Comparison of ENCODE assay signal across 8 cellular contexts in the genomic region with DNA sequence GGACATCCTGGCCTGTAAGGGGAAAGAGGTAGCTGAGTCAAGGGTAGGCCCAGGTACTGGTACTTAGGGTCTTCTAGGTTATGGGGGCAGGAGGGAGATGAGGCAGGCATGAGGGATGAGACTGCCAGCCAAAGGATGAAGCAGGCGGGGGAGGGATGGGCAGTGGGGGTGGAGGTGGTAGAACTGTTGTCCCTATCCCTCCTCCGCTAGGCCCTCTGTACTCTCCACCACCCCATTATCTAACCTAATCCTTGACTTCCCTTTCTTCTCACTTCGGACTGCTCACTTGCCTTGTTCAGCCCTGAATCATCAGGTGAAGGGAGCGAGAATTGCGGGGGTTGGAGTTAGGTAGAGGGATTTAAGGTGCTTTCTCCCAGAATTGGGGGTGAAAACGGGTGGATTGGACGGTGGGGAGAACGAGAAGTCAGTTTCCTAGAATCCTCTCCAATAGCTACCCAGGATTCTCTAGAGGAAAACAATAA. TPM values are rescaled to one million over a fixed set of nuclear protein-coding genes. Genes with fewer than 3 reads are reported as not detected.
DNase-seq lines count a peak whose midpoint lies in the region; ATAC-seq and TF ChIP-seq lines count a peak whose summit lies in the region.

No MANE protein-coding gene starts in this region.

- TF ChIP-seq CTCF in choroid plexus epithelial cell (conservative IDR thresholded peaks at IDR 0.05; ENCODE audit: low read depth, low read length) = no peak

- H3K4me3 ChIP-seq in BLaER1 treated with 17β-estradiol and CSF1 and Interleukin-3, amounts not matched to agents 10 nM and 100 nM = peak overlapping the region; percentile 61 to 79 (median 67)
- H3K4me3 ChIP-seq in Jurkat, Clone E6-1 (ENCODE audit: low read length) = peak overlapping the region; percentile 99
- H3K4me3 ChIP-seq in choroid plexus epithelial cell (ENCODE audit: low read depth, low read length) = peak overlapping the region; percentile 69
- H3K4me3 ChIP-seq in muscle layer of colon (ENCODE audit: low read depth in 1 of 2, low read length in 2 of 2) = peak overlapping the region; percentile 47 to 90

- H3K27ac ChIP-seq in BLaER1 treated with 17β-estradiol and CSF1 and Interleukin-3, amounts not matched to agents 10 nM and 100 nM = peak overlapping the region; percentile 79 to 96 (median 90)
- H3K27ac ChIP-seq in muscle layer of colon (ENCODE audit: low read depth, low read length) = peak overlapping the region; percentile 98

- H3K36me3 ChIP-seq in BLaER1 treated with 17β-estradiol and CSF1 and Interleukin-3, amounts not matched to agents 10 nM and 100 nM = peaks cover 0 to 7% (median 3%) of the 10 kb centered on the region in 11 experiments; a peak in 12 of 22 replicates
- peaks cover 2% of the 10 kb centered on the region for H3K36me3 ChIP-seq in muscle layer of colon (ENCODE audit: insufficient read depth, low read length)

- H4K20me1 ChIP-seq in BLaER1 treated with 17β-estradiol and CSF1 and Interleukin-3, amounts not matched to agents 10 nM and 100 nM = no peaks in the 10 kb centered on the region

- no peaks in the 10 kb centered on the region for H3K27me3 ChIP-seq in BLaER1 treated with 17β-estradiol and CSF1 and Interleukin-3, amounts not matched to agents 10 nM and 100 nM
- H3K27me3 ChIP-seq in muscle layer of colon (ENCODE audit: control insufficient read depth in 1 of 2, insufficient read depth in 2 of 2, low read length in 2 of 2) = no peaks in the 10 kb centered on the region

- no peak for DNase-seq in Jurkat, Clone E6-1 (ENCODE audit: low read depth, low spot score)
- no peak for DNase-seq in choroid plexus epithelial cell (ENCODE audit: low read depth)
- DNase-seq in NAMALWA (ENCODE audit: low spot score) = no peak
- no peak for DNase-seq in OCI-M1 (lab: John Stamatoyannopoulos, UW)
- no peak for DNase-seq in dermis blood vessel endothelial cell

- no peaks in the 10 kb centered on the region for H3K9me3 ChIP-seq in BLaER1 treated with 17β-estradiol and CSF1 and Interleukin-3, amounts not matched to agents 10 nM and 100 nM (replicated peaks in 1 of 11)
- H3K9me3 ChIP-seq in muscle layer of colon (ENCODE audit: low read length) = no peaks in the 10 kb centered on the region

- H3K9ac ChIP-seq in BLaER1 treated with 17β-estradiol and CSF1 and Interleukin-3, amounts not matched to agents 10 nM and 100 nM = peak overlapping the region; percentile 80 to 91 (median 84)
- H3K9ac ChIP-seq in muscle layer of colon (ENCODE audit: low read length) = peak overlapping the region; percentile 86

- peak overlapping the region; percentile 82 to 96 (median 91) for H3K4me2 ChIP-seq in BLaER1 treated with 17β-estradiol and CSF1 and Interleukin-3, amounts not matched to agents 10 nM and 100 nM

- ATAC-seq in GM18861 (IDR thresholded peaks at IDR 0.05; ENCODE audit: unreplicated experiment) = no peak

- H3K4me1 ChIP-seq in BLaER1 treated with 17β-estradiol and CSF1 and Interleukin-3, amounts not matched to agents 10 nM and 100 nM = peaks cover 25 to 55% (median 43%) of the 10 kb centered on the region in 10 experiments
- H3K4me1 ChIP-seq in muscle layer of colon (ENCODE audit: insufficient read depth, low read length) = peaks cover 14% of the 10 kb centered on the region

RNA-seq across cellular contexts. Expression of gene PAN2, which starts 0.6 kb away (rescaled TPM):
- polyA plus RNA-seq in Jurkat, Clone E6-1 (2012; ENCODE audit: insufficient read depth, insufficient read length) = 110 TPM
- 16.8 and 24.2 TPM in 2 replicates for total RNA-seq in dermis blood vessel endothelial cell

RNA-seq across cellular contexts. Expression of gene IL23A, which starts 5.4 kb away (rescaled TPM):
- 4.4 TPM for polyA plus RNA-seq in Jurkat, Clone E6-1 (2012; ENCODE audit: insufficient read depth, insufficient read length)
- 0.23 and 0.34 TPM in 2 replicates for total RNA-seq in dermis blood vessel endothelial cell

RNA-seq across cellular contexts. Expression of gene CNPY2, which starts 17.4 kb away (rescaled TPM):
- polyA plus RNA-seq in Jurkat, Clone E6-1 (2012; ENCODE audit: insufficient read depth, insufficient read length) = 172 TPM
- 80.0 and 94.8 TPM in 2 replicates for total RNA-seq in dermis blood vessel endothelial cell

RNA-seq across cellular contexts. Expression of gene STAT2, which starts 26.7 kb away (rescaled TPM):
- 30.6 TPM for polyA plus RNA-seq in Jurkat, Clone E6-1 (2012; ENCODE audit: insufficient read depth, insufficient read length)
- total RNA-seq in dermis blood vessel endothelial cell = 72.7 and 95.0 TPM in 2 replicates

RNA-seq across cellular contexts. Expression of gene APOF, which starts 29.4 kb away (rescaled TPM):
- polyA plus RNA-seq in Jurkat, Clone E6-1 (2012; ENCODE audit: insufficient read depth, insufficient read length) = not detected
- total RNA-seq in dermis blood vessel endothelial cell = not detected in 2 replicates
